ENCODE assay signal across 1 cellular context in genomic region chr22:44723801-44724200, GRCh38.
TF ChIP-seq lines count a peak whose summit lies in the region.

No MANE protein-coding gene starts in this region.

TF ChIP-seq in H1, 55 proteins besides CTCF, POLR2A, EP300 and RAD21 (continued from another document):
- peak; percentile 50; the same call in 1 of the 2 replicates for TF ChIP-seq SP1 (IDR thresholded peaks at IDR 0.05; ENCODE audit: low read depth, low read length)
